In the genomic region with DNA sequence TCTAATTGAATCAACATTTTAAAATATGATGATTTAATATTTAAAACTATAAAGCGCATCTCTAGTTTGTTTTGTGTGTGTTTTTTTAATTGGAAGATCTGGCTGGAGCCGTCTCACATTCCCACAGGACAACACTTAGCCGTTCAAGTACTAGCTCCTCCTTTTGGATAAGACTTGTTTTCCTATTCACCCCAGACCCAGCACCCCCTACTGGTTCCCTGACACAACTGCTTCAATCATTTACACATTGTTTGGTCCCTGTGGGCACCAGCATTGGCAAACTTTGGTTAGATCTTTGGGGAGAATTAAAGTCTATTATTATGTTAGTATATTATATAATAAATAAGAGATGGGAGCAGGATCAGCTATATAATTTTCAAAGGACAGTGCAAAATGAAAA, we compare ENCODE assay signal across 10 cellular contexts. TPM values are rescaled to one million over a fixed set of nuclear protein-coding genes. Genes with fewer than 3 reads are reported as not detected.
DNase-seq lines count a peak whose midpoint lies in the region; ATAC-seq, FAIRE-seq and TF ChIP-seq lines count a peak whose summit lies in the region.
"Had no signal": no experiment of that assay in that cellular context is flagged by ENCODE, and none has a peak within 500 bp of the region (broad histone marks: within the 10 kb centered on the region; RNA-seq: fewer than 3 reads in every experiment).

No MANE protein-coding gene starts in this region.

- 0 out of 3 replicates have a peak, but pooled peaks cover 2% of the 10 kb centered on the region for H3K4me1 ChIP-seq in A549
- no peaks in the 10 kb centered on the region for H3K4me1 ChIP-seq in endodermal cell (ENCODE audit: control insufficient read depth, insufficient read depth, low read length)

- no peaks in the 10 kb centered on the region for H3K4me1 Mint-ChIP-seq in endodermal cell
- H3K4me1 Mint-ChIP-seq: memory B cell had no signal

- ATAC-seq in A549 (peak; percentile 62 to 81; a peak in 3 of 6 replicates), GM18861 (IDR thresholded peaks at IDR 0.05; ENCODE audit: unreplicated experiment) (peak; percentile 53)

- H3K4me3 Mint-ChIP-seq in endodermal cell, result no peak overlapping the region
- H3K4me3 Mint-ChIP-seq: memory B cell had no signal

- FAIRE-seq in A549 (lab: Jason Lieb, UNC), result no peak

- no peak overlapping the region for H3K4me2 ChIP-seq in A549

- CTCF ChIA-PET in A549 (lab: Yijun Ruan, JAX), result no interaction called here

- H3K9ac ChIP-seq in endodermal cell (ENCODE audit: extremely low read depth, low read length, poor library complexity, severe bottlenecking), result no peak overlapping the region

- no peak for TF ChIP-seq RAD21 in A549 (conservative IDR thresholded peaks at IDR 0.05 in 1 of 2, IDR thresholded peaks at IDR 0.05 in 1 of 2)

- no peak overlapping the region for H3K27ac ChIP-seq in A549
- H3K27ac ChIP-seq in endodermal cell (ENCODE audit: low read depth, low read length), result no peak overlapping the region

- H3K27me3 ChIP-seq in endodermal cell (ENCODE audit: control insufficient read depth, insufficient read depth, low read length, poor library complexity, severe bottlenecking), result no peaks in the 10 kb centered on the region

- no peaks in the 10 kb centered on the region for H3K36me3 Mint-ChIP-seq in endodermal cell (ENCODE audit: low read depth)

- TF ChIP-seq EP300 in A549 (IDR thresholded peaks at IDR 0.05), result no peak

- H3K9me3 ChIP-seq in A549 (no peaks in the 10 kb centered on the region), endodermal cell (ENCODE audit: control insufficient read depth, low read length) (no peaks in the 10 kb centered on the region)

- peaks cover 10% of the 10 kb centered on the region for H3K36me3 ChIP-seq in endodermal cell (ENCODE audit: control insufficient read depth, insufficient read depth, low read length)

- H3K4me3 ChIP-seq in A549 (no peak overlapping the region), endodermal cell (ENCODE audit: low read length) (no peak overlapping the region)

- no peak for TF ChIP-seq POLR2A in A549 (IDR thresholded peaks at IDR 0.05; ENCODE audit: low read length)

- WGBS in A549 (ENCODE audit: missing lambda C conversion rate), result 63% methylated on average over 3 of the region's 3 CpGs
- 93 to 100% methylated on average over 1 to 2 of the region's 3 CpGs for WGBS in endodermal cell (ENCODE audit: insufficient coverage in 1 of 2, insufficient read length in 1 of 2), 2 experiments

- TF ChIP-seq CTCF in A549 (IDR thresholded peaks at IDR 0.05) (no peak), endodermal cell (conservative IDR thresholded peaks at IDR 0.05) (peak; percentile 76)

- no peaks in the 10 kb centered on the region for H3K9me3 Mint-ChIP-seq in endodermal cell
- H3K9me3 Mint-ChIP-seq: memory B cell had no signal

- H3K27ac Mint-ChIP-seq in endodermal cell, result no peak overlapping the region

- no peaks in the 10 kb centered on the region for H3K27me3 Mint-ChIP-seq in endodermal cell (ENCODE audit: insufficient read depth)
- H3K27me3 Mint-ChIP-seq: memory B cell had no signal

- POLR2A ChIA-PET in A549 (lab: Yijun Ruan, JAX), result no interaction called here

- peak; percentile 2 to 54 for DNase-seq in A549 (ENCODE audit: low read depth in 1 of 2, low spot score in 1 of 2)
- peak; percentile 35 for DNase-seq in LHCN-M2 (ENCODE audit: low read depth)
- DNase-seq in endodermal cell, result peak; percentile 77
- DNase-seq in DMS79 treated with DMSO at 0.1 percent for 48 hours (lab: John Stamatoyannopoulos, UW), result no peak
- no peak for DNase-seq in COLO829 (ENCODE audit: low spot score)
- no peak for DNase-seq in SHP77 treated with DMSO at 0.1 percent for 48 hours (lab: John Stamatoyannopoulos, UW)
- no peak for DNase-seq in stimulated activated CD4-positive, alpha-beta T cell treated with anti-CD3 and anti-CD28 coated beads, Interleukin-4, amount 100 ng/mL, for 1 hour
- DNase-seq: KG1 had no signal

TF ChIP-seq in A549, 52 proteins besides CTCF, POLR2A, EP300 and RAD21:
- TF ChIP-seq SMC3 (IDR thresholded peaks at IDR 0.05) (no peak), HOXB13 (CRISPR knock-in tag; IDR thresholded peaks at IDR 0.05; ENCODE audit: low read depth) (no peak), E2F6 (IDR thresholded peaks at IDR 0.05; ENCODE audit: borderline replicate concordance, low read depth) (no peak), EHMT2 (IDR thresholded peaks at IDR 0.05; ENCODE audit: low read depth) (no peak), GATA3 (IDR thresholded peaks at IDR 0.05; ENCODE audit: borderline replicate concordance) (no peak)

RNA-seq across cellular contexts. Expression of gene TYW3, which starts 34.5 kb away (rescaled TPM):
- 23.2 and 33.1 TPM in 2 replicates for polyA plus RNA-seq in A549 (2011; rRNA removed)
- 6.4 and 7.4 TPM in 2 replicates for polyA plus RNA-seq in A549 (2012; cell fraction: cytosol; rRNA removed)
- 2.9 and 4.4 TPM in 2 replicates for polyA plus RNA-seq in A549 (2012; cell fraction: nucleus; rRNA removed)
- polyA plus RNA-seq in A549 (2017; fragmentation: RNase III; extraction: RNeasy Plus Mini Kit Qiagen cat#74134 plus additional on column Dnase treatment), result 16.4 to 18.4 TPM (median 17.1 TPM) in 3 replicates
- polyA minus RNA-seq in A549 (2011; rRNA and poly(A)+ RNA removed), result 8.4 and 10.1 TPM in 2 replicates
- 19.8 and 23.2 TPM in 2 replicates for total RNA-seq in LHCN-M2 (2014; rRNA removed)
- 8.2 TPM for polyA plus RNA-seq in LHCN-M2 (2012)
- total RNA-seq in endodermal cell, result 10 to 100 TPM; 14.8 to 18.9 TPM
- polyA plus RNA-seq in endodermal cell (2013, experiment 1 of 2), result 18.7 TPM
- polyA plus RNA-seq in endodermal cell (2013, experiment 2 of 2), result 18.6 TPM

RNA-seq across cellular contexts. Expression of gene CRYZ, which starts 34.6 kb away (rescaled TPM):
- polyA plus RNA-seq in A549 (2011; rRNA removed) (151 and 159 TPM in 2 replicates), A549 (2017; fragmentation: RNase III; extraction: RNeasy Plus Mini Kit Qiagen cat#74134 plus additional on column Dnase treatment) (92.6 to 99.1 TPM (median 92.8 TPM) in 3 replicates)
- 37.5 and 41.6 TPM in 2 replicates for polyA plus RNA-seq in A549 (2012; cell fraction: cytosol; rRNA removed)
- polyA plus RNA-seq in A549 (2012; cell fraction: nucleus; rRNA removed), result 19.2 and 26.5 TPM in 2 replicates
- 29.5 and 37.2 TPM in 2 replicates for polyA minus RNA-seq in A549 (2011; rRNA and poly(A)+ RNA removed)
- total RNA-seq in LHCN-M2 (2014; rRNA removed) (81.4 and 84.6 TPM in 2 replicates), endodermal cell (10 to 100 TPM; 17.4 to 30.6 TPM)
- 26.8 TPM for polyA plus RNA-seq in LHCN-M2 (2012)
- polyA plus RNA-seq in endodermal cell (2013, experiment 1 of 2), result 43.6 TPM
- polyA plus RNA-seq in endodermal cell (2013, experiment 2 of 2), result 39.6 TPM

Comparison
In these comparisons a context has a peak if more than half of its experiments do, and no peak if none do; other contexts are left out.
1. DNase-seq: peak in A549 (2 of 2), LHCN-M2 (single experiment) and endodermal cell (single experiment); none in DMS79 treated with DMSO at 0.1 percent for 48 hours (single experiment), COLO829 (single experiment), SHP77 treated with DMSO at 0.1 percent for 48 hours (single experiment) and stimulated activated CD4-positive, alpha-beta T cell treated with anti-CD3 and anti-CD28 coated beads, Interleukin-4, amount 100 ng/mL, for 1 hour (single experiment).